16 cellular contexts compared by ENCODE assay signal in genomic region chr5:132826424-132827082, GRCh38. TPM values are rescaled to one million over a fixed set of nuclear protein-coding genes. Genes with fewer than 3 reads are reported as not detected.
A peak's percentile ranks its signal among the peaks of the same experiment; 100 is the strongest.
DNase-seq lines count a peak whose midpoint lies in the region; ATAC-seq and TF ChIP-seq lines count a peak whose summit lies in the region.
"Had no signal": no experiment of that assay in that cellular context is flagged by ENCODE, and none has a peak within 500 bp of the region (broad histone marks: within the 10 kb centered on the region; RNA-seq: fewer than 3 reads in every experiment).

No MANE protein-coding gene starts in this region.

- CTCF ChIA-PET in WTC11 (lab: Charles Lee), result interaction anchor here (0.7 to 3.7 kb wide), 12 partner anchors 9 to 300 kb away, joined by 3 to 26 read pairs (median 4); partner anchors contain the start of genes CCNI2, GDF9, SOWAHA and UQCRQ

- no peak overlapping the region for H3K27ac Mint-ChIP-seq in activated CD4-positive, alpha-beta T cell treated with anti-CD3 and anti-CD28 coated beads, Interleukin-2, amount 10 ng/mL, durations not matched to agents 24 days and 14 days
- no peak overlapping the region for H3K27ac Mint-ChIP-seq in WTC11
- H3K27ac Mint-ChIP-seq: brain; stimulated activated memory B cell treated with anti-CD40 and anti-IgM and Interleukin-4, amounts not matched to agents 10 μg/mL and 1 μg/mL and 100 μg/mL, for 72 hours had no signal

- no peak for TF ChIP-seq CTCF in WTC11 (IDR thresholded peaks at IDR 0.05)

- no peak for DNase-seq in activated CD4-positive, alpha-beta T cell treated with anti-CD3 and anti-CD28 coated beads, Interleukin-2, amount 10 ng/mL, durations not matched to agents 24 days and 14 days
- no peak for DNase-seq in activated CD4-positive, alpha-beta T cell treated with anti-CD3 and anti-CD28 coated beads for 1 hour
- no peak for DNase-seq in WTC11 (ENCODE audit: low spot score)
- peak; percentile 13 for DNase-seq in retina
- no peak for DNase-seq in T1000 (lab: John Stamatoyannopoulos, UW)
- DNase-seq: effector CD8-positive, alpha-beta T cell; foreskin fibroblast; NCI-H1436 treated with DMSO at 0.1 percent for 48 hours; NCI-H446 treated with DMSO at 0.1 percent for 48 hours; sigmoid colon had no signal

- peak overlapping the region; percentile 28 for H3K4me3 Mint-ChIP-seq in activated CD4-positive, alpha-beta T cell treated with anti-CD3 and anti-CD28 coated beads, Interleukin-2, amount 10 ng/mL, durations not matched to agents 24 days and 14 days
- peak overlapping the region; percentile 52 for H3K4me3 Mint-ChIP-seq in WTC11
- H3K4me3 Mint-ChIP-seq: brain had no signal

- peaks cover 24% of the 10 kb centered on the region for H3K4me1 Mint-ChIP-seq in activated CD4-positive, alpha-beta T cell treated with anti-CD3 and anti-CD28 coated beads, Interleukin-2, amount 10 ng/mL, durations not matched to agents 24 days and 14 days
- peaks cover 18% of the 10 kb centered on the region for H3K4me1 Mint-ChIP-seq in WTC11

- ATAC-seq in WTC11 (no peak), GM18505 (IDR thresholded peaks at IDR 0.05; ENCODE audit: unreplicated experiment) (no peak), HG03460 (IDR thresholded peaks at IDR 0.05; ENCODE audit: unreplicated experiment) (no peak)
- ATAC-seq: stimulated activated memory B cell treated with anti-CD40 and anti-IgM and Interleukin-4, amounts not matched to agents 10 μg/mL and 1 μg/mL and 100 μg/mL, for 72 hours had no signal

- H3K27me3 Mint-ChIP-seq in activated CD4-positive, alpha-beta T cell treated with anti-CD3 and anti-CD28 coated beads, Interleukin-2, amount 10 ng/mL, durations not matched to agents 24 days and 14 days, result peaks cover 56% of the 10 kb centered on the region
- peaks cover 74% of the 10 kb centered on the region for H3K27me3 Mint-ChIP-seq in WTC11 (ENCODE audit: low read depth)

- no peaks in the 10 kb centered on the region for H3K36me3 Mint-ChIP-seq in activated CD4-positive, alpha-beta T cell treated with anti-CD3 and anti-CD28 coated beads, Interleukin-2, amount 10 ng/mL, durations not matched to agents 24 days and 14 days (ENCODE audit: low read depth)
- no peaks in the 10 kb centered on the region for H3K36me3 Mint-ChIP-seq in WTC11
- H3K36me3 Mint-ChIP-seq: brain; stimulated activated memory B cell treated with anti-CD40 and anti-IgM and Interleukin-4, amounts not matched to agents 10 μg/mL and 1 μg/mL and 100 μg/mL, for 72 hours had no signal

- TF ChIP-seq POLR2A in GM18505 (IDR thresholded peaks at IDR 0.05; ENCODE audit: borderline replicate concordance, extremely low read depth, insufficient read depth, insufficient read length), result no peak

- intact Hi-C loops in activated CD4-positive, alpha-beta T cell treated with anti-CD3 and anti-CD28 coated beads, Interleukin-2, amount 10 ng/mL, durations not matched to agents 24 days and 14 days (cut with micrococcal nuclease), result loop anchor here (5.0 kb wide), 1 partner anchor 164 kb away; no protein-coding TSS in a partner anchor

- POLR2A ChIA-PET in WTC11 (lab: Charles Lee), result interaction anchor here (0.6 to 1.6 kb wide), 4 partner anchors 14 to 57 kb away, joined by 3 to 13 read pairs (median 3); partner anchors contain the start of genes GDF9, SOWAHA and UQCRQ

- H3K27me3 ChIP-seq in layer of hippocampus (ENCODE audit: control insufficient read depth, insufficient read depth, low read length), result no peaks in the 10 kb centered on the region

- H3K9me3 Mint-ChIP-seq in activated CD4-positive, alpha-beta T cell treated with anti-CD3 and anti-CD28 coated beads, Interleukin-2, amount 10 ng/mL, durations not matched to agents 24 days and 14 days, result no peaks in the 10 kb centered on the region
- no peaks in the 10 kb centered on the region for H3K9me3 Mint-ChIP-seq in WTC11
- H3K9me3 Mint-ChIP-seq: stimulated activated memory B cell treated with anti-CD40 and anti-IgM and Interleukin-4, amounts not matched to agents 10 μg/mL and 1 μg/mL and 100 μg/mL, for 72 hours had no signal

- H3K27ac ChIP-seq in layer of hippocampus (ENCODE audit: low read depth, low read length), result peak overlapping the region; percentile 85
- H3K27ac ChIP-seq: sigmoid colon had no signal

TF ChIP-seq in WTC11, 78 proteins besides CTCF, POLR2A, EP300 and RAD21 (continues in another document):
- TF ChIP-seq MYBL2 (CRISPR knock-in tag; IDR thresholded peaks at IDR 0.05), result no peak
- TF ChIP-seq E2F5 (CRISPR knock-in tag; IDR thresholded peaks at IDR 0.05), result no peak
- TF ChIP-seq ZNF317 (CRISPR knock-in tag; IDR thresholded peaks at IDR 0.05; ENCODE audit: borderline replicate concordance, low read depth), result no peak
- TF ChIP-seq ZMAT4 (CRISPR knock-in tag; IDR thresholded peaks at IDR 0.05), result no peak
- TF ChIP-seq ATF6 (CRISPR knock-in tag; IDR thresholded peaks at IDR 0.05), result no peak
- no peak for TF ChIP-seq FOXK1 (CRISPR knock-in tag; IDR thresholded peaks at IDR 0.05)
- TF ChIP-seq KAT7 (CRISPR knock-in tag; IDR thresholded peaks at IDR 0.05; ENCODE audit: borderline replicate concordance), result no peak
- no peak for TF ChIP-seq AR (CRISPR knock-in tag; IDR thresholded peaks at IDR 0.05)
- no peak for TF ChIP-seq ZNF232 (CRISPR knock-in tag; IDR thresholded peaks at IDR 0.05)

RNA-seq across cellular contexts. Expression of gene SHROOM1, which starts 3.9 kb away (rescaled TPM):
- 5.3 and 7.4 TPM in 2 replicates for total RNA-seq in activated CD4-positive, alpha-beta T cell treated with anti-CD3 and anti-CD28 coated beads, Interleukin-2, amount 10 ng/mL, durations not matched to agents 24 days and 14 days
- 7.9 to 8.1 TPM (median 8.0 TPM) in 3 replicates for total RNA-seq in WTC11 (2021)

RNA-seq across cellular contexts. Expression of gene SOWAHA, which starts 13.5 kb away (rescaled TPM):
- 0.59 and 0.65 TPM in 2 replicates for total RNA-seq in activated CD4-positive, alpha-beta T cell treated with anti-CD3 and anti-CD28 coated beads, Interleukin-2, amount 10 ng/mL, durations not matched to agents 24 days and 14 days
- 0.11 to 0.25 TPM (median 0.16 TPM) in 3 replicates for total RNA-seq in WTC11 (2021)
- total RNA-seq: A172 had no signal

RNA-seq across cellular contexts. Expression of gene GDF9, which starts 39.7 kb away (rescaled TPM):
- 0.30 and 0.45 TPM in 2 replicates for total RNA-seq in activated CD4-positive, alpha-beta T cell treated with anti-CD3 and anti-CD28 coated beads, Interleukin-2, amount 10 ng/mL, durations not matched to agents 24 days and 14 days
- total RNA-seq in WTC11 (2021), result 0.34 to 0.42 TPM (median 0.37 TPM) in 3 replicates

RNA-seq across cellular contexts. Expression of gene UQCRQ, which starts 39.9 kb away (rescaled TPM):
- 454 and 464 TPM in 2 replicates for total RNA-seq in activated CD4-positive, alpha-beta T cell treated with anti-CD3 and anti-CD28 coated beads, Interleukin-2, amount 10 ng/mL, durations not matched to agents 24 days and 14 days
- 244 to 256 TPM (median 244 TPM) in 3 replicates for total RNA-seq in WTC11 (2021)

RNA-seq across cellular contexts. Expression of gene LEAP2, which starts 46.9 kb away (rescaled TPM):
- 4.7 and 6.0 TPM in 2 replicates for total RNA-seq in activated CD4-positive, alpha-beta T cell treated with anti-CD3 and anti-CD28 coated beads, Interleukin-2, amount 10 ng/mL, durations not matched to agents 24 days and 14 days
- total RNA-seq in WTC11 (2021), result 1.9 to 2.4 TPM (median 2.0 TPM) in 3 replicates
